8 cellular contexts compared by ENCODE assay signal in genomic region chr10:43574035-43574892, GRCh38. TPM values are rescaled to one million over a fixed set of nuclear protein-coding genes. Genes with fewer than 3 reads are reported as not detected.
DNase-seq lines count a peak whose midpoint lies in the region; ATAC-seq and TF ChIP-seq lines count a peak whose summit lies in the region.

ZNF239 (minus strand) TSS chr10:43574616; CDS start chr10:43558079, 16,537 bp downstream.

- peak within 1 kb of the TSS in 7 of 11 experiments; percentile 23 to 65 (median 51); a peak in 11 of 22 replicates for H3K9ac ChIP-seq in BLaER1 treated with 17β-estradiol and CSF1 and Interleukin-3, amounts not matched to agents 10 nM and 100 nM
- H3K9ac ChIP-seq in SK-N-MC (ENCODE audit: insufficient read length) = peak within 1 kb of the TSS; percentile 20

- DNase-seq in SK-N-MC (ENCODE audit: low read depth, low spot score) (no peak), Right ventricle myocardium superior (peak; percentile 96), osteocyte (ENCODE audit: extremely low spot score, unreplicated experiment) (peak; percentile 94), testis (peak; percentile 95)
- DNase-seq in activated naive CD8-positive, alpha-beta T cell treated with anti-CD3 and anti-CD28 coated beads for 36 hours = peak; percentile 84

- peak; percentile 97 for ATAC-seq in GM19372 (IDR thresholded peaks at IDR 0.05; ENCODE audit: low read depth, unreplicated experiment)
- ATAC-seq in HG03558 (IDR thresholded peaks at IDR 0.05; ENCODE audit: extremely low read depth, unreplicated experiment) = peak; percentile 88
- ATAC-seq in Right ventricle myocardium superior (ENCODE audit: poor library complexity) = peak; percentile 99

- H3K27ac ChIP-seq in BLaER1 treated with 17β-estradiol and CSF1 and Interleukin-3, amounts not matched to agents 10 nM and 100 nM = peak within 1 kb of the TSS in 9 of 11 experiments; percentile 17 to 64 (median 54); a peak in 15 of 22 replicates
- no peak within 1 kb of the TSS for H3K27ac ChIP-seq in SK-N-MC
- H3K27ac ChIP-seq in testis = peak within 1 kb of the TSS; percentile 73

- no peak for TF ChIP-seq POLR2A in testis (IDR thresholded peaks at IDR 0.05)

- peak within 1 kb of the TSS; percentile 71 for H3K4me3 Mint-ChIP-seq in activated naive CD8-positive, alpha-beta T cell treated with anti-CD3 and anti-CD28 coated beads for 36 hours
- peak within 1 kb of the TSS; percentile 80 for H3K4me3 Mint-ChIP-seq in osteocyte (ENCODE audit: unreplicated experiment)

- H4K20me1 ChIP-seq in BLaER1 treated with 17β-estradiol and CSF1 and Interleukin-3, amounts not matched to agents 10 nM and 100 nM = no peaks in the 10 kb centered on the region

- H3K27me3 ChIP-seq in BLaER1 treated with 17β-estradiol and CSF1 and Interleukin-3, amounts not matched to agents 10 nM and 100 nM = peaks cover 0 to 5% (median 0%) of the 10 kb centered on the region in 11 experiments; a peak in 1 of 22 replicates
- H3K27me3 ChIP-seq in testis = no peaks in the 10 kb centered on the region

- peak within 1 kb of the TSS; percentile 31 to 62 (median 53) for H3K4me3 ChIP-seq in BLaER1 treated with 17β-estradiol and CSF1 and Interleukin-3, amounts not matched to agents 10 nM and 100 nM
- H3K4me3 ChIP-seq in SK-N-MC (peak within 1 kb of the TSS; percentile 74), testis (peak within 1 kb of the TSS; percentile 65 to 74)

- H3K27me3 Mint-ChIP-seq in activated naive CD8-positive, alpha-beta T cell treated with anti-CD3 and anti-CD28 coated beads for 36 hours = no peaks in the 10 kb centered on the region
- H3K27me3 Mint-ChIP-seq in osteocyte (ENCODE audit: unreplicated experiment) = peaks cover 18% of the 10 kb centered on the region

- peaks cover 27% of the 10 kb centered on the region for H3K4me1 Mint-ChIP-seq in activated naive CD8-positive, alpha-beta T cell treated with anti-CD3 and anti-CD28 coated beads for 36 hours
- H3K4me1 Mint-ChIP-seq in osteocyte (ENCODE audit: unreplicated experiment) = peaks cover 16% of the 10 kb centered on the region

- H3K4me1 ChIP-seq in BLaER1 treated with 17β-estradiol and CSF1 and Interleukin-3, amounts not matched to agents 10 nM and 100 nM = peaks cover 11 to 20% (median 14%) of the 10 kb centered on the region in 10 experiments; a peak in 19 of 20 replicates
- no peaks in the 10 kb centered on the region for H3K4me1 ChIP-seq in testis

- H3K36me3 ChIP-seq in BLaER1 treated with 17β-estradiol and CSF1 and Interleukin-3, amounts not matched to agents 10 nM and 100 nM = peaks cover 0 to 14% (median 0%) of the 10 kb centered on the region in 11 experiments; a peak in 5 of 22 replicates
- H3K36me3 ChIP-seq in SK-N-MC (ENCODE audit: insufficient read depth, low read length) (peaks cover 5% of the 10 kb centered on the region; the same call in 1 of the 2 replicates), testis (ENCODE audit: low read depth, missing control alignments) (no peaks in the 10 kb centered on the region)

- H3K4me2 ChIP-seq in BLaER1 treated with 17β-estradiol and CSF1 and Interleukin-3, amounts not matched to agents 10 nM and 100 nM = peak within 1 kb of the TSS; percentile 36 to 67 (median 54)

- peaks cover 51 to 91% (median 77%) of the 10 kb centered on the region in 11 experiments for H3K9me3 ChIP-seq in BLaER1 treated with 17β-estradiol and CSF1 and Interleukin-3, amounts not matched to agents 10 nM and 100 nM (replicated peaks in 1 of 11)
- no peaks in the 10 kb centered on the region for H3K9me3 ChIP-seq in SK-N-MC (ENCODE audit: low read depth, low read length)
- no peaks in the 10 kb centered on the region for H3K9me3 ChIP-seq in testis

- intact Hi-C loops in Right ventricle myocardium superior (cut with DNase I) (no loop called here), testis (cut with DNase I; ENCODE audit: low total_unique reads) (no loop called here)

- TF ChIP-seq CTCF in osteocyte (IDR thresholded peaks at IDR 0.05) = no peak
- peak in 1 of 3 experiments; percentile 1 for TF ChIP-seq CTCF in testis (IDR thresholded peaks at IDR 0.05)

- H3K36me3 Mint-ChIP-seq in activated naive CD8-positive, alpha-beta T cell treated with anti-CD3 and anti-CD28 coated beads for 36 hours = peaks cover 52% of the 10 kb centered on the region
- peaks cover 5% of the 10 kb centered on the region for H3K36me3 Mint-ChIP-seq in osteocyte (ENCODE audit: unreplicated experiment)

- H3K27ac Mint-ChIP-seq in activated naive CD8-positive, alpha-beta T cell treated with anti-CD3 and anti-CD28 coated beads for 36 hours = peak within 1 kb of the TSS; percentile 85
- peak within 1 kb of the TSS; percentile 74 for H3K27ac Mint-ChIP-seq in osteocyte (ENCODE audit: unreplicated experiment)

- WGBS in testis, 2 donors = 0 to 3% methylated on average over 35 to 69 of the region's 75 CpGs

- H3K9me3 Mint-ChIP-seq in activated naive CD8-positive, alpha-beta T cell treated with anti-CD3 and anti-CD28 coated beads for 36 hours = peaks cover 41% of the 10 kb centered on the region
- H3K9me3 Mint-ChIP-seq in osteocyte (ENCODE audit: unreplicated experiment) = no peaks in the 10 kb centered on the region

RNA-seq across cellular contexts. Expression of gene ZNF239, which starts in this region (rescaled TPM):
- 1 to 10 TPM; 1.5 to 1.7 TPM for total RNA-seq in activated naive CD8-positive, alpha-beta T cell treated with anti-CD3 and anti-CD28 coated beads for 36 hours
- total RNA-seq in Right ventricle myocardium superior (2.0 TPM), osteocyte (3.7 and 4.5 TPM in 2 replicates), testis (10 to 100 TPM in 1 of 2 donors, 1 to 10 TPM in 1; 9.2 to 10.9 TPM)
- 20.8 TPM for polyA plus RNA-seq in testis (ENCODE audit: insufficient read depth, low read depth, low replicate concordance)
